9 cellular contexts compared by ENCODE assay signal in genomic region chr3:72152551-72153476, GRCh38.
A peak's percentile ranks its signal among the peaks of the same experiment; 100 is the strongest.
DNase-seq lines count a peak whose midpoint lies in the region; ATAC-seq, FAIRE-seq and TF ChIP-seq lines count a peak whose summit lies in the region.
"Had no signal": no experiment of that assay in that cellular context is flagged by ENCODE, and none has a peak within 500 bp of the region (broad histone marks: within the 10 kb centered on the region; RNA-seq: fewer than 3 reads in every experiment).

No MANE protein-coding gene starts in this region.

- DNase-seq in D721Med (ENCODE audit: insufficient read length, low spot score) (peak; percentile 75), NCI-H510A (lab: John Stamatoyannopoulos, UW) (peak; percentile 48), endothelial cell of umbilical vein (ENCODE audit: low read depth, low spot score) (peak; percentile 77), occipital lobe (lab: John Stamatoyannopoulos, UW) (peak; percentile 63), NOMO-1 treated with DMSO at 0.1 percent for 48 hours (lab: John Stamatoyannopoulos, UW; ENCODE audit: unreplicated experiment) (no peak), ecto neural progenitor cell (ENCODE audit: low spot score) (no peak), mesenteric fat pad (ENCODE audit: low spot score) (no peak)

- BruUV-seq in endothelial cell of umbilical vein (replicated peaks; lab: Mats Ljungman, UMichigan) = no TSS peak

- H3K4me1 ChIP-seq in endothelial cell of umbilical vein (ENCODE audit: control insufficient read depth, extremely low read depth, insufficient read depth, low read length) = no peaks in the 10 kb centered on the region

- peak overlapping the region; percentile 9 for H2AFZ ChIP-seq in endothelial cell of umbilical vein (ENCODE audit: low read depth, low read length)

- peaks cover 5 to 15% of the 10 kb centered on the region in 2 experiments for H3K27me3 ChIP-seq in endothelial cell of umbilical vein (ENCODE audit: control insufficient read depth in 2 of 2, insufficient read depth in 2 of 2, low read length in 2 of 2)

- no peak for TF ChIP-seq POLR2A in endothelial cell of umbilical vein (IDR thresholded peaks at IDR 0.05; ENCODE audit: low read depth, low read length)

- no peaks in the 10 kb centered on the region for H3K79me2 ChIP-seq in endothelial cell of umbilical vein (ENCODE audit: control insufficient read depth, insufficient read depth, low read length)

- CTCF ChIA-PET in endothelial cell of umbilical vein (lab: Charles Lee) = interaction anchor here (1.1 kb wide), 1 partner anchor 10 kb away, joined by 3 read pairs; no protein-coding TSS in a partner anchor

- H3K9me1 ChIP-seq in endothelial cell of umbilical vein (replicated peaks; ENCODE audit: control insufficient read depth, extremely low read depth, insufficient read depth, low read length) = no peaks in the 10 kb centered on the region

- dilution Hi-C loops in endothelial cell of umbilical vein (cut with MboI; ENCODE audit: extremely low pct_ligation_motif_present, low sequenced_read_pairs) = no loop called here

- ATAC-seq in HG03159 (IDR thresholded peaks at IDR 0.05; ENCODE audit: unreplicated experiment) = no peak

- TF ChIP-seq CTCF in D721Med (IDR thresholded peaks at IDR 0.05; ENCODE audit: insufficient read depth, missing control alignments) (no peak), endothelial cell of umbilical vein (IDR thresholded peaks at IDR 0.05; ENCODE audit: extremely low read depth in 1 of 2, insufficient read depth in 1 of 2, low read depth in 1 of 2, low read length in 2 of 2) (no peak)

- POLR2A ChIA-PET in endothelial cell of umbilical vein (lab: Charles Lee) = no interaction called here

- intact Hi-C loops in endothelial cell of umbilical vein (cut with micrococcal nuclease) = no loop called here

- peak overlapping the region; percentile 16 for H3K4me2 ChIP-seq in endothelial cell of umbilical vein (ENCODE audit: insufficient read depth, low read length)

- H3K36me3 ChIP-seq in endothelial cell of umbilical vein (ENCODE audit: control insufficient read depth in 2 of 2, extremely low read depth in 1 of 2, insufficient read depth in 2 of 2, low read length in 2 of 2) = no peaks in the 10 kb centered on the region

- H3K27ac ChIP-seq in endothelial cell of umbilical vein (ENCODE audit: insufficient read depth, low read depth, low read length) = no peak overlapping the region

- FAIRE-seq in D721Med (lab: Jason Lieb, UNC) (no peak), endothelial cell of umbilical vein (lab: Jason Lieb, UNC) (peak; percentile 70)
- FAIRE-seq: GM18507 had no signal

- no peak overlapping the region for H3K4me3 ChIP-seq in endothelial cell of umbilical vein (replicated peaks in 1 of 3; ENCODE audit: insufficient read depth in 1 of 3, low read depth in 1 of 3, low read length in 3 of 3)

- H3K9me3 ChIP-seq in endothelial cell of umbilical vein (replicated peaks; ENCODE audit: control insufficient read depth, insufficient read depth, low read length) = no peaks in the 10 kb centered on the region

- no peak overlapping the region for H3K9ac ChIP-seq in endothelial cell of umbilical vein (replicated peaks; ENCODE audit: extremely low read depth, insufficient read depth, low read length)

- no peaks in the 10 kb centered on the region for H4K20me1 ChIP-seq in endothelial cell of umbilical vein (replicated peaks; ENCODE audit: control insufficient read depth, extremely low read depth, insufficient read depth, low read length)

TF ChIP-seq in endothelial cell of umbilical vein, 7 proteins besides CTCF, POLR2A, EP300 and RAD21:
- TF ChIP-seq MYC (IDR thresholded peaks at IDR 0.05; ENCODE audit: low read depth, low read length) (no peak), JUN (IDR thresholded peaks at IDR 0.05; ENCODE audit: borderline replicate concordance, insufficient read depth, insufficient read length, low read depth) (no peak), POLR2AphosphoS5 (IDR thresholded peaks at IDR 0.05; ENCODE audit: insufficient read depth, low read depth, low read length) (no peak), FOS (IDR thresholded peaks at IDR 0.05; ENCODE audit: borderline replicate concordance, insufficient read depth, low read length) (no peak), GATA2 (IDR thresholded peaks at IDR 0.05; ENCODE audit: insufficient read depth, insufficient read length, low read depth, low read length) (no peak)
- TF ChIP-seq, protein P1, sequence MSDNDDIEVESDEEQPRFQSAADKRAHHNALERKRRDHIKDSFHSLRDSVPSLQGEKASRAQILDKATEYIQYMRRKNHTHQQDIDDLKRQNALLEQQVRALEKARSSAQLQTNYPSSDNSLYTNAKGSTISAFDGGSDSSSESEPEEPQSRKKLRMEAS (IDR thresholded peaks at IDR 0.05; ENCODE audit: insufficient read depth, insufficient read length) = no peak

Comparison
In these comparisons a context has a peak if more than half of its experiments do, and no peak if none do; other contexts are left out.
1. DNase-seq: peak in D721Med (single experiment), NCI-H510A (single experiment), endothelial cell of umbilical vein (single experiment) and occipital lobe (single experiment); none in NOMO-1 treated with DMSO at 0.1 percent for 48 hours (single experiment), ecto neural progenitor cell (single experiment) and mesenteric fat pad (single experiment).